Comparison of ENCODE assay signal across 26 cellular contexts in genomic region chr4:105674011-105674410, GRCh38.
"Had no signal": no experiment of that assay in that cellular context is flagged by ENCODE, and none has a peak within 500 bp of the region (broad histone marks: within the 10 kb centered on the region; RNA-seq: fewer than 3 reads in every experiment).

No MANE protein-coding gene starts in this region.

- H3K9me3 ChIP-seq: left ventricle myocardium inferior, mucosa of descending colon, ovary, spleen, suprapubic skin, thoracic aorta, tibial artery, upper lobe of right lung had no signal

- H3K4me1 Mint-ChIP-seq: immature natural killer cell; memory B cell; naive thymus-derived CD4-positive, alpha-beta T cell; stimulated activated effector memory CD8-positive, alpha-beta T cell treated with anti-CD3 and anti-CD28 coated beads, Interleukin-12 subunit alpha, Interleukin-12 subunit beta, amount 100 ng/mL, for 72 hours had no signal

- H3K4me3 Mint-ChIP-seq: immature natural killer cell; memory B cell; naive thymus-derived CD4-positive, alpha-beta T cell; natural killer cell treated with Interleukin-12 subunit alpha and Interleukin-12 subunit beta and Interleukin-15 and Interleukin-18, amount 100 ng/mL, for 72 hours; stimulated activated effector memory CD8-positive, alpha-beta T cell treated with anti-CD3 and anti-CD28 coated beads, Interleukin-12 subunit alpha, Interleukin-12 subunit beta, amount 100 ng/mL, for 72 hours; stimulated activated naive CD8-positive, alpha-beta T cell treated with anti-CD3 and anti-CD28 coated beads, Interleukin-15, Interleukin-2, amounts not matched to agents 100 ng/mL and 50 ng/mL, for 24 hours had no signal

- H3K27ac Mint-ChIP-seq: immature natural killer cell; memory B cell; naive thymus-derived CD4-positive, alpha-beta T cell; natural killer cell treated with Interleukin-12 subunit alpha and Interleukin-12 subunit beta and Interleukin-15 and Interleukin-18, amount 100 ng/mL, for 72 hours; progenitor cell of endocrine pancreas; stimulated activated effector memory CD8-positive, alpha-beta T cell treated with anti-CD3 and anti-CD28 coated beads, Interleukin-12 subunit alpha, Interleukin-12 subunit beta, amount 100 ng/mL, for 72 hours; stimulated activated naive CD8-positive, alpha-beta T cell treated with anti-CD3 and anti-CD28 coated beads, Interleukin-15, Interleukin-2, amounts not matched to agents 100 ng/mL and 50 ng/mL, for 24 hours had no signal

- H3K27me3 Mint-ChIP-seq: memory B cell, progenitor cell of endocrine pancreas had no signal

- H3K27ac ChIP-seq: left ventricle myocardium inferior, ovary, spleen, suprapubic skin, thoracic aorta, tibial artery, upper lobe of right lung had no signal

- H3K4me3 ChIP-seq: left ventricle myocardium inferior, lung, mucosa of descending colon, ovary, spleen, suprapubic skin, thoracic aorta, tibial artery, upper lobe of right lung had no signal

- H3K36me3 ChIP-seq: left ventricle myocardium inferior, ovary, spleen, suprapubic skin, thoracic aorta, tibial artery, upper lobe of right lung had no signal

- H3K9me3 Mint-ChIP-seq: memory B cell; naive thymus-derived CD4-positive, alpha-beta T cell; natural killer cell treated with Interleukin-12 subunit alpha and Interleukin-12 subunit beta and Interleukin-15 and Interleukin-18, amount 100 ng/mL, for 72 hours; stimulated activated effector memory CD8-positive, alpha-beta T cell treated with anti-CD3 and anti-CD28 coated beads, Interleukin-12 subunit alpha, Interleukin-12 subunit beta, amount 100 ng/mL, for 72 hours; stimulated activated naive CD8-positive, alpha-beta T cell treated with anti-CD3 and anti-CD28 coated beads, Interleukin-15, Interleukin-2, amounts not matched to agents 100 ng/mL and 50 ng/mL, for 24 hours had no signal

- ATAC-seq: mucosa of descending colon; naive thymus-derived CD4-positive, alpha-beta T cell; natural killer cell treated with Interleukin-12 subunit alpha and Interleukin-12 subunit beta and Interleukin-15 and Interleukin-18, amount 100 ng/mL, for 72 hours; right cardiac atrium; sciatic nerve; stimulated activated effector memory CD8-positive, alpha-beta T cell treated with anti-CD3 and anti-CD28 coated beads, Interleukin-12 subunit alpha, Interleukin-12 subunit beta, amount 100 ng/mL, for 72 hours; upper lobe of right lung had no signal

- H3K36me3 Mint-ChIP-seq: immature natural killer cell; memory B cell; naive thymus-derived CD4-positive, alpha-beta T cell; natural killer cell treated with Interleukin-12 subunit alpha and Interleukin-12 subunit beta and Interleukin-15 and Interleukin-18, amount 100 ng/mL, for 72 hours; stimulated activated effector memory CD8-positive, alpha-beta T cell treated with anti-CD3 and anti-CD28 coated beads, Interleukin-12 subunit alpha, Interleukin-12 subunit beta, amount 100 ng/mL, for 72 hours had no signal

- H3K27me3 ChIP-seq: ovary, suprapubic skin, tibial artery, upper lobe of right lung had no signal

- H3K4me1 ChIP-seq: left ventricle myocardium inferior, spleen, suprapubic skin, tibial artery, upper lobe of right lung had no signal

- DNase-seq: hypothalamus; immature natural killer cell; kidney; left ventricle myocardium inferior; midbrain; mucosa of descending colon; naive thymus-derived CD4-positive, alpha-beta T cell; ovary; retina; right cardiac atrium; small intestine; spleen; stimulated activated CD4-positive, alpha-beta T cell treated with anti-CD3 and anti-CD28 coated beads, Interleukin-4, amount 100 ng/mL, for 24 hours; stimulated activated naive CD4-positive, alpha-beta T cell; tibial artery; trophoblast cell; upper lobe of right lung had no signal
